2 cellular contexts compared by ENCODE assay signal in the genomic region with DNA sequence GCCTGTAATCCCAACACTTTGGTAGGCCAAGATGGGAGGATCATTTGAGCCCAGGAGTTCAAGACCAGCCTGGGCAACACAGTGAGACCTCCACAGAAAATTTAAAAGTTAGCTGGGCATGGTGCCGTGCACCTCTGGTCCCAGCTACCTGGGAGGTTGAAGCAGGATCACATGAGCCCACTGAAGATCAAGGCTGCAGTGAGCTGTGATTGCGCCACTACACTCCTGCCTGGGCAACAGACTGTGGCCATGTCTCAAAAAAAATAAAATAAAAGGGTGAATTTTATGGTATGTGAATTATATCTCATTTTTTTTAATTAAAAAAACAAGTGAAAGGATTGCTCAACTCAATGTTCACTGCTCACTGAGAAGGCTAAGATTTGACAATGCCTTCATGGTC.
TF ChIP-seq lines count a peak whose summit lies in the region.

No MANE protein-coding gene starts in this region.

TF ChIP-seq in HepG2, 621 proteins besides CTCF, POLR2A, EP300 and RAD21:
- TF ChIP-seq TSC22D2 (CRISPR knock-in tag; IDR thresholded peaks at IDR 0.05; ENCODE audit: borderline replicate concordance) (no peak), MED1 (CRISPR knock-in tag; IDR thresholded peaks at IDR 0.05) (0 out of 2 replicates have a peak, but pooled peaks have one; percentile 10), CEBPG (CRISPR knock-in tag; IDR thresholded peaks at IDR 0.05) (peak; percentile 77), CEBPB (IDR thresholded peaks at IDR 0.05; ENCODE audit: borderline replicate concordance, low read depth, low read length) (peak; percentile 87), SAP130 (CRISPR knock-in tag; IDR thresholded peaks at IDR 0.05; ENCODE audit: low read depth) (peak; percentile 6; the same call in 1 of the 2 replicates), ZNF121 (CRISPR knock-in tag; IDR thresholded peaks at IDR 0.05) (0 out of 2 replicates have a peak, but pooled peaks have one; percentile 31), RBAK (CRISPR knock-in tag; IDR thresholded peaks at IDR 0.05) (no peak)
- TF ChIP-seq, protein P1, sequence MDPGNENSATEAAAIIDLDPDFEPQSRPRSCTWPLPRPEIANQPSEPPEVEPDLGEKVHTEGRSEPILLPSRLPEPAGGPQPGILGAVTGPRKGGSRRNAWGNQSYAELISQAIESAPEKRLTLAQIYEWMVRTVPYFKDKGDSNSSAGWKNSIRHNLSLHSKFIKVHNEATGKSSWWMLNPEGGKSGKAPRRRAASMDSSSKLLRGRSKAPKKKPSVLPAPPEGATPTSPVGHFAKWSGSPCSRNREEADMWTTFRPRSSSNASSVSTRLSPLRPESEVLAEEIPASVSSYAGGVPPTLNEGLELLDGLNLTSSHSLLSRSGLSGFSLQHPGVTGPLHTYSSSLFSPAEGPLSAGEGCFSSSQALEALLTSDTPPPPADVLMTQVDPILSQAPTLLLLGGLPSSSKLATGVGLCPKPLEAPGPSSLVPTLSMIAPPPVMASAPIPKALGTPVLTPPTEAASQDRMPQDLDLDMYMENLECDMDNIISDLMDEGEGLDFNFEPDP (CRISPR knock-in tag; conservative IDR thresholded peaks at IDR 0.05), result no peak
- TF ChIP-seq, protein P2, sequence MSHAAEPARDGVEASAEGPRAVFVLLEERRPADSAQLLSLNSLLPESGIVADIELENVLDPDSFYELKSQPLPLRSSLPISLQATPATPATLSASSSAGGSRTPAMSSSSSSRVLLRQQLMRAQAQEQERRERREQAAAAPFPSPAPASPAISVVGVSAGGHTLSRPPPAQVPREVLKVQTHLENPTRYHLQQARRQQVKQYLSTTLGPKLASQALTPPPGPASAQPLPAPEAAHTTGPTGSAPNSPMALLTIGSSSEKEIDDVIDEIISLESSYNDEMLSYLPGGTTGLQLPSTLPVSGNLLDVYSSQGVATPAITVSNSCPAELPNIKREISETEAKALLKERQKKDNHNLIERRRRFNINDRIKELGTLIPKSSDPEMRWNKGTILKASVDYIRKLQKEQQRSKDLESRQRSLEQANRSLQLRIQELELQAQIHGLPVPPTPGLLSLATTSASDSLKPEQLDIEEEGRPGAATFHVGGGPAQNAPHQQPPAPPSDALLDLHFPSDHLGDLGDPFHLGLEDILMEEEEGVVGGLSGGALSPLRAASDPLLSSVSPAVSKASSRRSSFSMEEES (CRISPR knock-in tag; IDR thresholded peaks at IDR 0.05), result peak; percentile 43; the same call in 1 of the 2 replicates
- TF ChIP-seq, protein P3, sequence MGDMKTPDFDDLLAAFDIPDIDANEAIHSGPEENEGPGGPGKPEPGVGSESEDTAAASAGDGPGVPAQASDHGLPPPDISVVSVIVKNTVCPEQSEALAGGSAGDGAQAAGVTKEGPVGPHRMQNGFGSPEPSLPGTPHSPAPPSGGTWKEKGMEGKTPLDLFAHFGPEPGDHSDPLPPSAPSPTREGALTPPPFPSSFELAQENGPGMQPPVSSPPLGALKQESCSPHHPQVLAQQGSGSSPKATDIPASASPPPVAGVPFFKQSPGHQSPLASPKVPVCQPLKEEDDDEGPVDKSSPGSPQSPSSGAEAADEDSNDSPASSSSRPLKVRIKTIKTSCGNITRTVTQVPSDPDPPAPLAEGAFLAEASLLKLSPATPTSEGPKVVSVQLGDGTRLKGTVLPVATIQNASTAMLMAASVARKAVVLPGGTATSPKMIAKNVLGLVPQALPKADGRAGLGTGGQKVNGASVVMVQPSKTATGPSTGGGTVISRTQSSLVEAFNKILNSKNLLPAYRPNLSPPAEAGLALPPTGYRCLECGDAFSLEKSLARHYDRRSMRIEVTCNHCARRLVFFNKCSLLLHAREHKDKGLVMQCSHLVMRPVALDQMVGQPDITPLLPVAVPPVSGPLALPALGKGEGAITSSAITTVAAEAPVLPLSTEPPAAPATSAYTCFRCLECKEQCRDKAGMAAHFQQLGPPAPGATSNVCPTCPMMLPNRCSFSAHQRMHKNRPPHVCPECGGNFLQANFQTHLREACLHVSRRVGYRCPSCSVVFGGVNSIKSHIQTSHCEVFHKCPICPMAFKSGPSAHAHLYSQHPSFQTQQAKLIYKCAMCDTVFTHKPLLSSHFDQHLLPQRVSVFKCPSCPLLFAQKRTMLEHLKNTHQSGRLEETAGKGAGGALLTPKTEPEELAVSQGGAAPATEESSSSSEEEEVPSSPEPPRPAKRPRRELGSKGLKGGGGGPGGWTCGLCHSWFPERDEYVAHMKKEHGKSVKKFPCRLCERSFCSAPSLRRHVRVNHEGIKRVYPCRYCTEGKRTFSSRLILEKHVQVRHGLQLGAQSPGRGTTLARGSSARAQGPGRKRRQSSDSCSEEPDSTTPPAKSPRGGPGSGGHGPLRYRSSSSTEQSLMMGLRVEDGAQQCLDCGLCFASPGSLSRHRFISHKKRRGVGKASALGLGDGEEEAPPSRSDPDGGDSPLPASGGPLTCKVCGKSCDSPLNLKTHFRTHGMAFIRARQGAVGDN (CRISPR knock-in tag; IDR thresholded peaks at IDR 0.05), result 0 out of 2 replicates have a peak, but pooled peaks have one; percentile 20

TF ChIP-seq in WTC11, 78 proteins besides CTCF, POLR2A, EP300 and RAD21:
- TF ChIP-seq ZNF396 (CRISPR knock-in tag; IDR thresholded peaks at IDR 0.05; ENCODE audit: borderline replicate concordance) (no peak), NR2C2 (CRISPR knock-in tag; IDR thresholded peaks at IDR 0.05) (no peak)
TF ChIP-seq in WTC11: peak in this region for 0.
